ENCODE assay signal across 28 cellular contexts in genomic region chr15:36948982-36949381, GRCh38.
"Had no signal": no experiment of that assay in that cellular context is flagged by ENCODE, and none has a peak within 500 bp of the region (broad histone marks: within the 10 kb centered on the region; RNA-seq: fewer than 3 reads in every experiment).

No MANE protein-coding gene starts in this region.

- H3K9me3 Mint-ChIP-seq: activated CD4-positive, alpha-beta memory T cell treated with anti-CD3 and anti-CD28 coated beads, Interleukin-2, amount 10 ng/mL, durations not matched to agents 7 days and 5 days; activated naive CD4-positive, alpha-beta T cell treated with anti-CD3 and anti-CD28 coated beads for 36 hours; activated T-helper 17 cell treated with anti-CD3 and anti-CD28 coated beads, Interleukin-2, amount 50 U/mL, for 72 hours; central memory CD8-positive, alpha-beta T cell had no signal

- ATAC-seq: activated CD4-positive, alpha-beta T cell treated with anti-CD3 and anti-CD28 coated beads for 36 hours; activated T-helper 17 cell treated with anti-CD3 and anti-CD28 coated beads, Interleukin-2, amount 50 U/mL, for 72 hours; T-helper 17 cell had no signal

- H3K27ac Mint-ChIP-seq: activated CD4-positive, alpha-beta memory T cell treated with anti-CD3 and anti-CD28 coated beads, Interleukin-2, amount 10 ng/mL, durations not matched to agents 7 days and 5 days; activated CD4-positive, alpha-beta T cell treated with anti-CD3 and anti-CD28 coated beads for 36 hours; activated naive CD4-positive, alpha-beta T cell treated with anti-CD3 and anti-CD28 coated beads for 36 hours; activated naive CD8-positive, alpha-beta T cell; activated T-helper 17 cell treated with anti-CD3 and anti-CD28 coated beads, Interleukin-2, amount 50 U/mL, for 72 hours; T-helper 17 cell had no signal

- H3K36me3 ChIP-seq: breast epithelium, SJSA1 had no signal

- H3K27me3 Mint-ChIP-seq: activated CD4-positive, alpha-beta memory T cell treated with anti-CD3 and anti-CD28 coated beads, Interleukin-2, amount 10 ng/mL, durations not matched to agents 7 days and 5 days had no signal

- H3K27ac ChIP-seq: breast epithelium, SJSA1, WERI-Rb-1 had no signal

- H3K4me1 ChIP-seq: breast epithelium, SJSA1 had no signal

- DNase-seq: activated CD4-positive, alpha-beta memory T cell treated with anti-CD3 and anti-CD28 coated beads, Interleukin-2, amount 10 ng/mL, durations not matched to agents 7 days and 5 days; activated CD4-positive, alpha-beta T cell treated with anti-CD3 and anti-CD28 coated beads for 36 hours; activated CD4-positive, alpha-beta T cell treated with anti-CD3 and anti-CD28 coated beads, Interleukin-2, amount 50 U/mL, for 1 hour; activated gamma-delta T cell; activated naive CD4-positive, alpha-beta T cell treated with anti-CD3 and anti-CD28 coated beads for 36 hours; activated T-cell treated with anti-CD3 and anti-CD28 coated beads for 4 hours; activated T-cell treated with anti-CD3 and anti-CD28 coated beads, Interleukin-2, amount 50 U/mL, for 48 hours; amygdala; KBM-7; NCI-H1048; NCI-H1694; NCI-H2029; NCI-H2107; NCI-H2171 treated with DMSO at 0.1 percent for 48 hours; NCI-H226; NCI-H526 treated with DMSO at 0.1 percent for 48 hours; NCI-H82; NK-92 treated with Interleukin-12 subunit alpha and Interleukin-12 subunit beta, amount 100 ng/mL, for 24 hours; OCI-M1; SHP77; T-helper 17 cell; T-helper 9 cell; WERI-Rb-1 had no signal

- H3K27me3 ChIP-seq: breast epithelium, SJSA1 had no signal

- H3K4me3 ChIP-seq: breast epithelium, SJSA1 had no signal

- H3K4me1 Mint-ChIP-seq: activated CD4-positive, alpha-beta memory T cell treated with anti-CD3 and anti-CD28 coated beads, Interleukin-2, amount 10 ng/mL, durations not matched to agents 7 days and 5 days; activated CD4-positive, alpha-beta T cell treated with anti-CD3 and anti-CD28 coated beads for 36 hours; activated T-helper 17 cell treated with anti-CD3 and anti-CD28 coated beads, Interleukin-2, amount 50 U/mL, for 72 hours; central memory CD8-positive, alpha-beta T cell; T-helper 17 cell had no signal

- H3K4me3 Mint-ChIP-seq: activated CD4-positive, alpha-beta memory T cell treated with anti-CD3 and anti-CD28 coated beads, Interleukin-2, amount 10 ng/mL, durations not matched to agents 7 days and 5 days; activated CD4-positive, alpha-beta T cell treated with anti-CD3 and anti-CD28 coated beads for 36 hours; activated naive CD4-positive, alpha-beta T cell treated with anti-CD3 and anti-CD28 coated beads for 36 hours; activated naive CD8-positive, alpha-beta T cell; activated T-helper 17 cell treated with anti-CD3 and anti-CD28 coated beads, Interleukin-2, amount 50 U/mL, for 72 hours; central memory CD8-positive, alpha-beta T cell; T-helper 17 cell had no signal

- H3K9me3 ChIP-seq: breast epithelium, SJSA1 had no signal

- H3K36me3 Mint-ChIP-seq: activated naive CD8-positive, alpha-beta T cell had no signal
